Comparison of ENCODE assay signal across 35 cellular contexts in the genomic region with DNA sequence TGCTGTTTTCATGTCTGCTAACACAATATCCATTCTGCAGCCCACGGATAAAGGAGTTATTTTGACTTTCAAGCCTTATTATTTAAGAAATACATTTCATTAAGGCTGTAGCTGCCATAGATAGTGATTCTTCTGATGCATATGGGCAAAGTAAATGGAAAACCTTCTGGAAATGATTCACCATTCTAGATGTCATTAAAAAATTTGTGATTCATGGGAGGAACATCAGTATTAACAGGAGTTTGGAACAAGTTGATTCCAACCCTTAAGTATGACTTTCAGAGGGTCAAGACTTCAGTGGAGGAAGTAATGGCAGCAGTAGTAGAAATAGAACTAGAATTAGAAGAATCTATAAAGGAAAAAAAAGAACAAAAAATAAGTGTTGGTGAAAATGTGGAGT.
"Had no signal": no experiment of that assay in that cellular context is flagged by ENCODE, and none has a peak within 500 bp of the region (broad histone marks: within the 10 kb centered on the region; RNA-seq: fewer than 3 reads in every experiment).

No MANE protein-coding gene starts in this region.

- H3K9me3 ChIP-seq: SJCRH30 had no signal

- H3K4me1 ChIP-seq: SJCRH30 had no signal

- H3K27me3 ChIP-seq: brain microvascular endothelial cell, cardiac muscle cell, SJCRH30 had no signal

- H3K27ac Mint-ChIP-seq: activated B cell treated with CpG ODN at 0.5 μM for 24 hours; activated CD4-positive, alpha-beta memory T cell treated with anti-CD3 and anti-CD28 coated beads for 36 hours; activated naive CD4-positive, alpha-beta T cell treated with anti-CD3 and anti-CD28 coated beads, Interleukin-2, amount 10 ng/mL, durations not matched to agents 7 days and 5 days; activated naive CD8-positive, alpha-beta T cell; activated naive CD8-positive, alpha-beta T cell treated with anti-CD3 and anti-CD28 coated beads, Interleukin-2, amount 50 U/mL, for 24 hours; T-cell had no signal

- H3K4me3 Mint-ChIP-seq: activated B cell treated with CpG ODN at 0.5 μM for 24 hours; activated CD4-positive, alpha-beta memory T cell treated with anti-CD3 and anti-CD28 coated beads for 36 hours; activated naive CD4-positive, alpha-beta T cell treated with anti-CD3 and anti-CD28 coated beads, Interleukin-2, amount 10 ng/mL, durations not matched to agents 7 days and 5 days; activated naive CD8-positive, alpha-beta T cell; activated naive CD8-positive, alpha-beta T cell treated with anti-CD3 and anti-CD28 coated beads, Interleukin-2, amount 50 U/mL, for 24 hours; activated T-cell treated with anti-CD3 and anti-CD28 coated beads, Interleukin-2, amount 50 U/mL, for 4 hours; T-cell had no signal

- DNase-seq: activated B cell treated with CpG ODN at 0.5 μM for 24 hours; activated CD4-positive, alpha-beta memory T cell treated with anti-CD3 and anti-CD28 coated beads for 36 hours; activated CD4-positive, alpha-beta T cell treated with anti-CD3 and anti-CD28 coated beads for 4 hours; activated CD4-positive, alpha-beta T cell treated with anti-CD3 and anti-CD28 coated beads, Interleukin-2, amount 50 U/mL, for 1 hour; activated CD4-positive, CD25-positive, alpha-beta regulatory T cell treated with anti-CD3 and anti-CD28 coated beads, Interleukin-2, amount 50 U/mL, for 72 hours; activated CD8-positive, alpha-beta memory T cell treated with anti-CD3 and anti-CD28 coated beads, Interleukin-2, amount 50 U/mL, for 4 hours; activated effector memory CD4-positive, alpha-beta T cell treated with Interleukin-2 at 50 U/mL for 16 hours; activated naive CD4-positive, alpha-beta T cell treated with anti-CD3 and anti-CD28 coated beads, Interleukin-2, amount 10 ng/mL, durations not matched to agents 7 days and 5 days; activated naive CD8-positive, alpha-beta T cell treated with anti-CD3 and anti-CD28 coated beads, Interleukin-2, amount 50 U/mL, for 24 hours; activated T-cell treated with anti-CD3 and anti-CD28 coated beads for 4 hours; activated T-cell treated with anti-CD3 and anti-CD28 coated beads, Interleukin-2, amount 50 U/mL, for 4 hours; anterior cingulate cortex; brain microvascular endothelial cell; MM.1S; MV-4-11; NCI-H1092 treated with DMSO at 0.1 percent for 48 hours; NCI-H1417; NCI-H146; NCI-H187; NCI-H2029 treated with DMSO at 0.1 percent for 48 hours; NCI-H2107; NCI-H2171; NCI-H510A; NCI-H526; NCI-H748 treated with DMSO at 0.1 percent for 48 hours; SHP77; SJCRH30; T-cell; T-helper 2 cell; T-helper 9 cell had no signal

- H3K27me3 Mint-ChIP-seq: activated B cell treated with CpG ODN at 0.5 μM for 24 hours; activated CD4-positive, alpha-beta memory T cell treated with anti-CD3 and anti-CD28 coated beads for 36 hours; activated naive CD4-positive, alpha-beta T cell treated with anti-CD3 and anti-CD28 coated beads, Interleukin-2, amount 10 ng/mL, durations not matched to agents 7 days and 5 days; activated naive CD8-positive, alpha-beta T cell; activated naive CD8-positive, alpha-beta T cell treated with anti-CD3 and anti-CD28 coated beads, Interleukin-2, amount 50 U/mL, for 24 hours; T-cell had no signal

- H3K4me2 ChIP-seq: KMS-11 had no signal

- ATAC-seq: activated naive CD8-positive, alpha-beta T cell treated with anti-CD3 and anti-CD28 coated beads, Interleukin-2, amount 50 U/mL, for 24 hours; activated T-cell treated with anti-CD3 and anti-CD28 coated beads, Interleukin-2, amount 50 U/mL, for 4 hours; T-cell had no signal

- H3K4me3 ChIP-seq: cardiac muscle cell, SJCRH30, SK-N-MC had no signal

- H3K27ac ChIP-seq: brain microvascular endothelial cell, cardiac muscle cell, KMS-11, SJCRH30, SK-N-MC, VCaP had no signal

- H3K9ac ChIP-seq: KMS-11 had no signal

- H3K4me1 Mint-ChIP-seq: activated B cell treated with CpG ODN at 0.5 μM for 24 hours; activated naive CD4-positive, alpha-beta T cell treated with anti-CD3 and anti-CD28 coated beads, Interleukin-2, amount 10 ng/mL, durations not matched to agents 7 days and 5 days; activated naive CD8-positive, alpha-beta T cell treated with anti-CD3 and anti-CD28 coated beads, Interleukin-2, amount 50 U/mL, for 24 hours had no signal
